ENCODE assay signal across 11 cellular contexts in genomic region chr10:125148576-125148975, GRCh38. TPM values are rescaled to one million over a fixed set of nuclear protein-coding genes. Genes with fewer than 3 reads are reported as not detected.
A peak's percentile ranks its signal among the peaks of the same experiment; 100 is the strongest.
DNase-seq lines count a peak whose midpoint lies in the region; ATAC-seq and TF ChIP-seq lines count a peak whose summit lies in the region.
"Had no signal": no experiment of that assay in that cellular context is flagged by ENCODE, and none has a peak within 500 bp of the region (broad histone marks: within the 10 kb centered on the region; RNA-seq: fewer than 3 reads in every experiment).

No MANE protein-coding gene starts in this region.

- CTCF ChIA-PET in HEK293T (lab: Yijun Ruan, JAX) = interaction anchor here (1.1 kb wide), 1 partner anchor 100 kb away, joined by 3 read pairs; no protein-coding TSS in a partner anchor

- 59 to 61% methylated on average over 5 of the region's 5 CpGs for WGBS in esophagus, 2 donors
- 82 to 84% methylated on average over 5 of the region's 5 CpGs for WGBS in testis, 2 donors

- no peak overlapping the region for H3K4me3 Mint-ChIP-seq in nephron
- H3K4me3 Mint-ChIP-seq: activated naive CD8-positive, alpha-beta T cell treated with anti-CD3 and anti-CD28 coated beads, Interleukin-2, amount 10 ng/mL, durations not matched to agents 7 days and 5 days had no signal

- H3K4me1 ChIP-seq in esophagus (ENCODE audit: control insufficient read depth in 2 of 2, insufficient read depth in 2 of 2, low read length in 1 of 2) = peaks cover 20 to 49% of the 10 kb centered on the region in 2 donors
- peaks cover 76% of the 10 kb centered on the region for H3K4me1 ChIP-seq in upper lobe of right lung
- peaks cover 88% of the 10 kb centered on the region for H3K4me1 ChIP-seq in testis

- intact Hi-C loops in Right ventricle myocardium inferior (cut with DNase I) = no loop called here
- intact Hi-C loops in cardiac septum (cut with DNase I) = loop anchor here (5.0 kb wide), 1 partner anchor 156 kb away; no protein-coding TSS in a partner anchor
- intact Hi-C loops in upper lobe of right lung (cut with DNase I) = no loop called here
- intact Hi-C loops in testis (cut with DNase I; ENCODE audit: low total_unique reads) = no loop called here

- TF ChIP-seq CTCF in nephron (IDR thresholded peaks at IDR 0.05; ENCODE audit: unreplicated experiment in 3 of 3) = no peak
- no peak for TF ChIP-seq CTCF in upper lobe of right lung (IDR thresholded peaks at IDR 0.05)
- no peak for TF ChIP-seq CTCF in testis (IDR thresholded peaks at IDR 0.05)

- peak; percentile 1 for ATAC-seq in Right ventricle myocardium inferior
- ATAC-seq in upper lobe of right lung = no peak

- H3K9me3 ChIP-seq in esophagus (ENCODE audit: control insufficient read depth in 2 of 2, insufficient read depth in 1 of 2, low read depth in 1 of 2, low read length in 1 of 2) (no peaks in the 10 kb centered on the region), upper lobe of right lung (no peaks in the 10 kb centered on the region), testis (no peaks in the 10 kb centered on the region)
- H3K9me3 ChIP-seq: MG63 had no signal

- DNase-seq in Right ventricle myocardium inferior (ENCODE audit: missing footprints) (no peak), cardiac septum (ENCODE audit: low spot score) (no peak), upper lobe of right lung (no peak), HEK293T (ENCODE audit: extremely low spot score) (no peak), NCI-H1105 (lab: John Stamatoyannopoulos, UW) (no peak), testis (no peak)
- DNase-seq: 8988T; activated naive CD8-positive, alpha-beta T cell treated with anti-CD3 and anti-CD28 coated beads, Interleukin-2, amount 10 ng/mL, durations not matched to agents 7 days and 5 days had no signal

- no peaks in the 10 kb centered on the region for H3K9me3 Mint-ChIP-seq in nephron
- H3K9me3 Mint-ChIP-seq: activated naive CD8-positive, alpha-beta T cell treated with anti-CD3 and anti-CD28 coated beads, Interleukin-2, amount 10 ng/mL, durations not matched to agents 7 days and 5 days had no signal

- no peaks in the 10 kb centered on the region for H3K27me3 Mint-ChIP-seq in nephron (ENCODE audit: low read depth)

- H3K27ac Mint-ChIP-seq in nephron = peak overlapping the region; percentile 83 to 90 (median 87)
- H3K27ac Mint-ChIP-seq: activated naive CD8-positive, alpha-beta T cell treated with anti-CD3 and anti-CD28 coated beads, Interleukin-2, amount 10 ng/mL, durations not matched to agents 7 days and 5 days had no signal

- POLR2A ChIA-PET in HEK293T (lab: Yijun Ruan, JAX) = interaction anchor here (1.0 kb wide), 1 partner anchor 21 kb away, joined by 3 read pairs; no protein-coding TSS in a partner anchor

- H3K4me3 ChIP-seq in esophagus (ENCODE audit: low read depth in 1 of 2, low read length in 2 of 2) = no peak overlapping the region
- no peak overlapping the region for H3K4me3 ChIP-seq in upper lobe of right lung
- H3K4me3 ChIP-seq in testis = no peak overlapping the region
- H3K4me3 ChIP-seq: MG63 had no signal

- peak overlapping the region; percentile 95 to 96 for H3K27ac ChIP-seq in esophagus (ENCODE audit: low read depth in 2 of 2, low read length in 1 of 2)
- H3K27ac ChIP-seq in upper lobe of right lung = peak overlapping the region; percentile 11
- peak overlapping the region in 1 of 2 donors; percentile 68 for H3K27ac ChIP-seq in testis

- H3K36me3 ChIP-seq in esophagus (ENCODE audit: control insufficient read depth in 2 of 2, insufficient read depth in 2 of 2, low read length in 1 of 2) (no peaks in the 10 kb centered on the region), upper lobe of right lung (no peaks in the 10 kb centered on the region), testis (ENCODE audit: low read depth, missing control alignments) (no peaks in the 10 kb centered on the region)

- no peak for TF ChIP-seq POLR2A in testis (IDR thresholded peaks at IDR 0.05)

- H3K27me3 ChIP-seq in esophagus (ENCODE audit: control insufficient read depth in 1 of 2, insufficient read depth in 2 of 2, low read length in 2 of 2) (no peaks in the 10 kb centered on the region), upper lobe of right lung (no peaks in the 10 kb centered on the region), testis (no peaks in the 10 kb centered on the region)
- H3K27me3 ChIP-seq: MG63 had no signal

- H3K36me3 Mint-ChIP-seq in nephron (ENCODE audit: low read depth) = peaks cover 25% of the 10 kb centered on the region
- H3K36me3 Mint-ChIP-seq: activated naive CD8-positive, alpha-beta T cell treated with anti-CD3 and anti-CD28 coated beads, Interleukin-2, amount 10 ng/mL, durations not matched to agents 7 days and 5 days had no signal

- H3K4me1 Mint-ChIP-seq in nephron = peaks cover 84% of the 10 kb centered on the region
- H3K4me1 Mint-ChIP-seq: activated naive CD8-positive, alpha-beta T cell treated with anti-CD3 and anti-CD28 coated beads, Interleukin-2, amount 10 ng/mL, durations not matched to agents 7 days and 5 days had no signal

TF ChIP-seq in HEK293T, 16 proteins besides CTCF, POLR2A, EP300 and RAD21:
- TF ChIP-seq BHLHE40 (IDR thresholded peaks at IDR 0.05; ENCODE audit: borderline replicate concordance) (no peak), LEF1 (IDR thresholded peaks at IDR 0.05; ENCODE audit: borderline replicate concordance) (no peak), FOXA1 (IDR thresholded peaks at IDR 0.05) (no peak), ARNT (IDR thresholded peaks at IDR 0.05) (no peak), FOXM1 (IDR thresholded peaks at IDR 0.05; ENCODE audit: borderline replicate concordance) (no peak), L3MBTL2 (conservative IDR thresholded peaks at IDR 0.05) (no peak), SP1 (IDR thresholded peaks at IDR 0.05) (no peak), HDGF (IDR thresholded peaks at IDR 0.05; ENCODE audit: borderline replicate concordance) (no peak), TARDBP (IDR thresholded peaks at IDR 0.05) (no peak), PKNOX1 (IDR thresholded peaks at IDR 0.05) (no peak), ELF4 (IDR thresholded peaks at IDR 0.05) (no peak), ZNF384 (IDR thresholded peaks at IDR 0.05) (no peak), SUZ12 (IDR thresholded peaks at IDR 0.05) (no peak)

RNA-seq across cellular contexts. Expression of gene CTBP2, which starts 11.8 kb away (rescaled TPM):
- total RNA-seq in Right ventricle myocardium inferior = 31.3 TPM
- 35.9 TPM for total RNA-seq in cardiac septum
- 10 to 100 TPM; 15.4 to 33.3 TPM for polyA plus RNA-seq in esophagus
- total RNA-seq in upper lobe of right lung = 66.7 TPM
- 10 to 100 TPM; 44.7 to 79.5 TPM for total RNA-seq in testis
- 52.4 TPM for polyA plus RNA-seq in testis (ENCODE audit: insufficient read depth, low read depth, low replicate concordance)
